In the genomic region with DNA sequence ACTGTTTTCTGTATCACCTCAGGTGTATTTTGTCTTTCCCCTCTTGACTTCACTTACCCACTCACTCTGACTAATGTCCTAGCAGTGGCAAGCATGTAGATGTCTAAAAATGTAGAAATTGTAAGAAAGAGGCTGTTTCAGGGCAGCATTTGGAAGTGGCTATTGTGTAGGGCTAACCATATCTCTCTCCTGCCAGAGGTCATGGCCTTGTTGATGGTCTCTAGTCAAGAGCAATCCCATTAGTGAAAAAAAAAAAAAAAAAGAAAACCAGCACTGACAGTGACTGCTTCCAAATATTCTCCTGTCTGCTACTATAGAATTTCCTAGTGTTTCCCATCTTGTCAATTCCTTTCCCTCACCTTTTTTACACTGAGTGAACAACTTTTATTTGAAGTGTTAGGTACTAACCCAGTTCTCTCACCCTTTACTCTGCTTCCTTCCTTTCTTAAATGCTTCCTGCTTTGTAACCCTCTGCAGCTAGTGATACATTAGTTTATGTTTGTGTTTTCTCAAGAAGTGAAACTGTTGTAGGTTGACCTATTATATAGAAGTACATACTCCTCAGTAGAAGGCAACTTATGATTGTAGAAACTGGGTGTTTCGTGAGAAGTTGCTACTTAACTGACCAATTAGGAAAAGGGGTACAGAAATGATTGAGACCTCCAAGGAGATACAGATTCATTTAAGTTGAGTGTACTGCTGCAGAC, we compare ENCODE assay signal across 14 cellular contexts.
DNase-seq lines count a peak whose midpoint lies in the region; ATAC-seq and TF ChIP-seq lines count a peak whose summit lies in the region.
"Had no signal": no experiment of that assay in that cellular context is flagged by ENCODE, and none has a peak within 500 bp of the region (broad histone marks: within the 10 kb centered on the region; RNA-seq: fewer than 3 reads in every experiment).

No MANE protein-coding gene starts in this region.

- WGBS in upper lobe of left lung, 2 donors = 90 to 95% methylated on average over 1 of the region's 1 CpG

- H3K36me3 ChIP-seq in upper lobe of left lung = no peaks in the 10 kb centered on the region
- H3K36me3 ChIP-seq: thyroid gland had no signal

- H3K27me3 ChIP-seq in upper lobe of left lung = no peaks in the 10 kb centered on the region
- H3K27me3 ChIP-seq: thyroid gland had no signal

- no peak for TF ChIP-seq POLR2A in upper lobe of left lung (IDR thresholded peaks at IDR 0.05)

- no peak for TF ChIP-seq CTCF in upper lobe of left lung (IDR thresholded peaks at IDR 0.05)

- H3K9me3 ChIP-seq in upper lobe of left lung = no peaks in the 10 kb centered on the region
- H3K9me3 ChIP-seq: thyroid gland had no signal

- TF ChIP-seq EP300 in upper lobe of left lung (IDR thresholded peaks at IDR 0.05) = no peak

- no peaks in the 10 kb centered on the region for H3K4me1 ChIP-seq in upper lobe of left lung
- H3K4me1 ChIP-seq: thyroid gland had no signal

- DNase-seq in NCI-H2081 (lab: John Stamatoyannopoulos, UW) (no peak), upper lobe of left lung (no peak), cerebellar cortex (ENCODE audit: low spot score) (no peak)
- DNase-seq in activated CD4-positive, alpha-beta T cell treated with anti-CD3 and anti-CD28 coated beads, Interleukin-2, amount 50 U/mL, for 4 hours = no peak
- DNase-seq: activated CD8-positive, alpha-beta memory T cell treated with anti-CD3 and anti-CD28 coated beads, Interleukin-2, amount 10 ng/mL, durations not matched to agents 7 days and 5 days; cortex of kidney; MV-4-11; naive thymus-derived CD8-positive, alpha-beta T cell; NCI-H345; thyroid gland had no signal

- H3K27ac ChIP-seq in upper lobe of left lung = no peak overlapping the region
- H3K27ac ChIP-seq: thyroid gland had no signal

- ATAC-seq in GM18511 (IDR thresholded peaks at IDR 0.05; ENCODE audit: unreplicated experiment) (peak; percentile 98), GM21367 (IDR thresholded peaks at IDR 0.05; ENCODE audit: unreplicated experiment) (peak; percentile 61), HG02943 (IDR thresholded peaks at IDR 0.05; ENCODE audit: low read depth, unreplicated experiment) (peak; percentile 95), HG03558 (IDR thresholded peaks at IDR 0.05; ENCODE audit: extremely low read depth, unreplicated experiment) (peak; percentile 94), upper lobe of left lung (ENCODE audit: low FRiP score in 2 of 2) (no peak)
- ATAC-seq: activated CD8-positive, alpha-beta memory T cell treated with anti-CD3 and anti-CD28 coated beads, Interleukin-2, amount 10 ng/mL, durations not matched to agents 7 days and 5 days; naive thymus-derived CD8-positive, alpha-beta T cell had no signal

- no peak overlapping the region for H3K4me3 ChIP-seq in upper lobe of left lung
- H3K4me3 ChIP-seq: thyroid gland had no signal

Comparison
In these comparisons a context has a peak if more than half of its experiments do, and no peak if none do; other contexts are left out.
1. ATAC-seq: peak in GM18511 (single experiment), GM21367 (single experiment), HG02943 (single experiment) and HG03558 (single experiment); none in upper lobe of left lung (0 of 2).